ENCODE assay signal across 10 cellular contexts in genomic region chr7:116229359-116229758, GRCh38. TPM values are rescaled to one million over a fixed set of nuclear protein-coding genes. Genes with fewer than 3 reads are reported as not detected.
DNase-seq lines count a peak whose midpoint lies in the region; ATAC-seq and TF ChIP-seq lines count a peak whose summit lies in the region.
"Had no signal": no experiment of that assay in that cellular context is flagged by ENCODE, and none has a peak within 500 bp of the region (broad histone marks: within the 10 kb centered on the region; RNA-seq: fewer than 3 reads in every experiment).

No MANE protein-coding gene starts in this region.

- H3K36me3 ChIP-seq in HEK293 (ENCODE audit: control insufficient read depth in 2 of 2, insufficient read depth in 1 of 2, low read length in 2 of 2) (no peaks in the 10 kb centered on the region), osteoblast (ENCODE audit: insufficient read depth, low read length) (no peaks in the 10 kb centered on the region), mucosa of descending colon (ENCODE audit: low read depth) (no peaks in the 10 kb centered on the region)

- H3K4me2 ChIP-seq in osteoblast (ENCODE audit: insufficient read depth, low read length): peak overlapping the region; percentile 12

- no peak overlapping the region for H2AFZ ChIP-seq in osteoblast (ENCODE audit: low read length)

- H3K27ac ChIP-seq in HEK293 (ENCODE audit: extremely low read depth, low read depth, low read length) (no peak overlapping the region), osteoblast (ENCODE audit: low read depth, low read length) (peak overlapping the region; percentile 73)

- H3K9me3 ChIP-seq in HEK293 (ENCODE audit: control insufficient read depth, insufficient read depth, low read depth, low read length) (no peaks in the 10 kb centered on the region), osteoblast (ENCODE audit: low read depth, low read length) (no peaks in the 10 kb centered on the region), mucosa of descending colon (no peaks in the 10 kb centered on the region)

- H3K4me1 ChIP-seq in HEK293 (ENCODE audit: control insufficient read depth, insufficient read depth, low read length): peaks cover 51% of the 10 kb centered on the region
- H3K4me1 ChIP-seq in osteoblast (ENCODE audit: insufficient read depth, low read length): peaks cover 73% of the 10 kb centered on the region
- H3K4me1 ChIP-seq in mucosa of descending colon (ENCODE audit: low read depth): peaks cover 22% of the 10 kb centered on the region

- H3K27me3 ChIP-seq in osteoblast (ENCODE audit: insufficient read depth, low read length): no peaks in the 10 kb centered on the region

- POLR2A ChIA-PET in HEK293 (lab: Yijun Ruan, JAX): interaction anchor here (0.5 to 1.9 kb wide), 2 partner anchors 12 to 367 kb away, joined by 3 to 8 read pairs; no protein-coding TSS in a partner anchor

- TF ChIP-seq CTCF in HEK293 (tag by site-specific recombination; IDR thresholded peaks at IDR 0.05) (no peak), osteoblast (IDR thresholded peaks at IDR 0.05; ENCODE audit: extremely low read depth, low read depth, low read length) (no peak), mucosa of descending colon (IDR thresholded peaks at IDR 0.05) (no peak)

- H3K4me3 ChIP-seq in HEK293 (ENCODE audit: low read depth, low read length) (no peak overlapping the region), osteoblast (ENCODE audit: insufficient read depth, low read length) (no peak overlapping the region), mucosa of descending colon (no peak overlapping the region)

- CTCF ChIA-PET in HEK293 (lab: Yijun Ruan, JAX): interaction anchor here (0.6 to 1.9 kb wide), 4 partner anchors 28 to 489 kb away, joined by 3 to 7 read pairs (median 4); no protein-coding TSS in a partner anchor

- ATAC-seq in GM18867 (IDR thresholded peaks at IDR 0.05; ENCODE audit: unreplicated experiment) (peak; percentile 46), mucosa of descending colon (no peak)

- H3K79me2 ChIP-seq in osteoblast (ENCODE audit: insufficient read depth, low read length): peaks cover 57% of the 10 kb centered on the region

- intact Hi-C loops in mucosa of descending colon (cut with DNase I, micrococcal nuclease): no loop called here

- DNase-seq in NOMO-1 treated with DMSO at 0.1 percent for 48 hours (lab: John Stamatoyannopoulos, UW; ENCODE audit: unreplicated experiment): peak; percentile 35
- no peak for DNase-seq in osteoblast (ENCODE audit: insufficient read length, low spot score, missing footprints)
- DNase-seq in mucosa of descending colon: no peak
- no peak for DNase-seq in stimulated activated CD4-positive, alpha-beta T cell treated with anti-CD3 and anti-CD28 coated beads, Interleukin-4, amount 100 ng/mL, for 4 hours
- no peak for DNase-seq in NCI-H1417 (lab: John Stamatoyannopoulos, UW)
- no peak for DNase-seq in iPS-NIHi7 (ENCODE audit: extremely low spot score)
- DNase-seq: activated CD4-positive, alpha-beta T cell treated with anti-CD3 and anti-CD28 coated beads for 1 hour; NCI-H1694 had no signal

- no peaks in the 10 kb centered on the region for H4K20me1 ChIP-seq in osteoblast (ENCODE audit: insufficient read depth, low read length)

TF ChIP-seq in HEK293, 187 proteins besides CTCF, POLR2A, EP300 and RAD21:
- TF ChIP-seq, protein P1, sequence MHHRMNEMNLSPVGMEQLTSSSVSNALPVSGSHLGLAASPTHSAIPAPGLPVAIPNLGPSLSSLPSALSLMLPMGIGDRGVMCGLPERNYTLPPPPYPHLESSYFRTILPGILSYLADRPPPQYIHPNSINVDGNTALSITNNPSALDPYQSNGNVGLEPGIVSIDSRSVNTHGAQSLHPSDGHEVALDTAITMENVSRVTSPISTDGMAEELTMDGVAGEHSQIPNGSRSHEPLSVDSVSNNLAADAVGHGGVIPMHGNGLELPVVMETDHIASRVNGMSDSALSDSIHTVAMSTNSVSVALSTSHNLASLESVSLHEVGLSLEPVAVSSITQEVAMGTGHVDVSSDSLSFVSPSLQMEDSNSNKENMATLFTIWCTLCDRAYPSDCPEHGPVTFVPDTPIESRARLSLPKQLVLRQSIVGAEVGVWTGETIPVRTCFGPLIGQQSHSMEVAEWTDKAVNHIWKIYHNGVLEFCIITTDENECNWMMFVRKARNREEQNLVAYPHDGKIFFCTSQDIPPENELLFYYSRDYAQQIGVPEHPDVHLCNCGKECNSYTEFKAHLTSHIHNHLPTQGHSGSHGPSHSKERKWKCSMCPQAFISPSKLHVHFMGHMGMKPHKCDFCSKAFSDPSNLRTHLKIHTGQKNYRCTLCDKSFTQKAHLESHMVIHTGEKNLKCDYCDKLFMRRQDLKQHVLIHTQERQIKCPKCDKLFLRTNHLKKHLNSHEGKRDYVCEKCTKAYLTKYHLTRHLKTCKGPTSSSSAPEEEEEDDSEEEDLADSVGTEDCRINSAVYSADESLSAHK (tag by site-specific recombination; IDR thresholded peaks at IDR 0.05): peak; percentile 64; the same call in 1 of the 2 replicates
- TF ChIP-seq HOXC10 (CRISPR knock-in tag; IDR thresholded peaks at IDR 0.05): no peak
- TF ChIP-seq ZNF324 (tag by site-specific recombination; IDR thresholded peaks at IDR 0.05): no peak
- TF ChIP-seq ZNF560 (tag by site-specific recombination; IDR thresholded peaks at IDR 0.05; ENCODE audit: borderline replicate concordance): no peak

RNA-seq across cellular contexts. Expression of gene TES, which starts 19.0 kb away (rescaled TPM):
- 99.2 and 124 TPM in 2 replicates for total RNA-seq in osteoblast
- 100 to 1,000 TPM; 101 to 224 (median 106) TPM for total RNA-seq in mucosa of descending colon
